37 cellular contexts compared by ENCODE assay signal in the genomic region with DNA sequence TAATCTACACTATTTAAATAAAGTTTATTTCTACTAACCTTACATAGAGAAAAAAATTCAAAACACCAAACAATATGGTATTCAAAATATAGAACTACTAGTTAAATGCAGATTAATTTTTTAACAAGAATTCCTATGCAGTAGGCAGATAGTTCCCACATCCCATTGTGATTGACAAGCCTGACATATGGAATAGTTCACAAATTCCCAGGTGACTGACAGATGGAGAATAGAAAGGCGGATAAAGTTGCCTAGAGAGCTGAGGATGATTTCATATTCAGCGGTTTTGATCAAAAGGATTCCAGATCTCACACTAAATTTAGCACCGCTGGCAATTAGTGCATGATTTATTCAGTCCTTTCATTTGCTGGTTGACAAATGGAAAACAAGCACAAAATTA.
"Had no signal": no experiment of that assay in that cellular context is flagged by ENCODE, and none has a peak within 500 bp of the region (broad histone marks: within the 10 kb centered on the region; RNA-seq: fewer than 3 reads in every experiment).

No MANE protein-coding gene starts in this region.

- H3K27ac ChIP-seq: adrenal gland, body of pancreas, cardiac muscle cell, VCaP had no signal

- H3K36me3 ChIP-seq: adrenal gland, cardiac muscle cell had no signal

- FAIRE-seq: astrocyte, bronchial epithelial cell, TTC549 had no signal

- H3K4me1 Mint-ChIP-seq: activated B cell treated with CpG ODN at 0.5 μM for 24 hours; activated CD4-positive, alpha-beta T cell treated with anti-CD3 and anti-CD28 coated beads, Interleukin-2, amount 10 ng/mL, durations not matched to agents 24 days and 14 days; activated naive CD8-positive, alpha-beta T cell treated with anti-CD3 and anti-CD28 coated beads for 36 hours; activated T-helper 17 cell treated with anti-CD3 and anti-CD28 coated beads, Interleukin-2, amount 50 U/mL, for 72 hours; central memory CD8-positive, alpha-beta T cell had no signal

- H3K27ac Mint-ChIP-seq: activated B cell treated with CpG ODN at 0.5 μM for 24 hours; activated CD4-positive, alpha-beta memory T cell treated with anti-CD3 and anti-CD28 coated beads for 36 hours; activated CD4-positive, alpha-beta T cell treated with anti-CD3 and anti-CD28 coated beads, Interleukin-2, amount 10 ng/mL, durations not matched to agents 24 days and 14 days; activated CD8-positive, alpha-beta T cell treated with anti-CD3 and anti-CD28 coated beads for 36 hours; activated naive CD4-positive, alpha-beta T cell treated with anti-CD3 and anti-CD28 coated beads for 36 hours; activated naive CD4-positive, alpha-beta T cell treated with anti-CD3 and anti-CD28 coated beads, Interleukin-2, amount 50 U/mL, for 72 hours; activated naive CD8-positive, alpha-beta T cell treated with anti-CD3 and anti-CD28 coated beads for 36 hours; activated T-cell treated with anti-CD3 and anti-CD28 coated beads, Interleukin-2, amount 50 U/mL, for 72 hours; activated T-helper 1 cell treated with anti-CD3 and anti-CD28 coated beads, Interleukin-12 subunit alpha, Interleukin-12 subunit beta, Interleukin-2, Interleukin-4 antibody, amounts not matched to agents 30 ng/mL and 10 ng/mL and 1 ng/mL, durations not matched to agents 14 hours and 24 hours and 36 hours; activated T-helper 17 cell treated with anti-CD3 and anti-CD28 coated beads, Interleukin-2, amount 50 U/mL, for 72 hours; T-helper 1 cell treated with Interleukin-12 subunit alpha and Interleukin-12 subunit beta and Interleukin-4 antibody, amounts not matched to agents 30 μg/mL and 1 μg/mL, for 36 hours; T-helper 2 cell treated with Interferon-gamma antibody and Interleukin-4, amounts not matched to agents 5 μg/mL and 100 μg/mL, for 36 hours had no signal

- H3K9me3 Mint-ChIP-seq: activated B cell treated with CpG ODN at 0.5 μM for 24 hours; activated CD4-positive, alpha-beta T cell treated with anti-CD3 and anti-CD28 coated beads, Interleukin-2, amount 10 ng/mL, durations not matched to agents 24 days and 14 days; activated CD8-positive, alpha-beta T cell treated with anti-CD3 and anti-CD28 coated beads for 36 hours; activated naive CD4-positive, alpha-beta T cell treated with anti-CD3 and anti-CD28 coated beads for 36 hours; T-helper 1 cell treated with Interleukin-12 subunit alpha and Interleukin-12 subunit beta and Interleukin-4 antibody, amounts not matched to agents 30 μg/mL and 1 μg/mL, for 36 hours; T-helper 2 cell treated with Interferon-gamma antibody and Interleukin-4, amounts not matched to agents 5 μg/mL and 100 μg/mL, for 36 hours had no signal

- H3K27me3 Mint-ChIP-seq: activated CD4-positive, alpha-beta memory T cell treated with anti-CD3 and anti-CD28 coated beads for 36 hours; activated CD4-positive, alpha-beta T cell treated with anti-CD3 and anti-CD28 coated beads, Interleukin-2, amount 10 ng/mL, durations not matched to agents 24 days and 14 days; activated CD8-positive, alpha-beta T cell treated with anti-CD3 and anti-CD28 coated beads for 36 hours; activated T-helper 17 cell treated with anti-CD3 and anti-CD28 coated beads, Interleukin-2, amount 50 U/mL, for 72 hours; central memory CD8-positive, alpha-beta T cell had no signal

- H3K9me3 ChIP-seq: adrenal gland, body of pancreas had no signal

- H3K4me1 ChIP-seq: adrenal gland, body of pancreas had no signal

- H3K4me3 ChIP-seq: adrenal gland, body of pancreas, cardiac muscle cell had no signal

- H3K4me3 Mint-ChIP-seq: activated B cell treated with CpG ODN at 0.5 μM for 24 hours; activated CD4-positive, alpha-beta memory T cell treated with anti-CD3 and anti-CD28 coated beads for 36 hours; activated CD4-positive, alpha-beta T cell treated with anti-CD3 and anti-CD28 coated beads, Interleukin-2, amount 10 ng/mL, durations not matched to agents 24 days and 14 days; activated CD8-positive, alpha-beta T cell treated with anti-CD3 and anti-CD28 coated beads for 36 hours; activated naive CD4-positive, alpha-beta T cell treated with anti-CD3 and anti-CD28 coated beads for 36 hours; activated naive CD8-positive, alpha-beta T cell treated with anti-CD3 and anti-CD28 coated beads for 36 hours; activated T-cell treated with anti-CD3 and anti-CD28 coated beads, Interleukin-2, amount 50 U/mL, for 4 hours; activated T-cell treated with anti-CD3 and anti-CD28 coated beads, Interleukin-2, amount 50 U/mL, for 72 hours; activated T-helper 1 cell treated with anti-CD3 and anti-CD28 coated beads, Interleukin-12 subunit alpha, Interleukin-12 subunit beta, Interleukin-2, Interleukin-4 antibody, amounts not matched to agents 30 ng/mL and 10 ng/mL and 1 ng/mL, durations not matched to agents 14 hours and 24 hours and 36 hours; activated T-helper 17 cell treated with anti-CD3 and anti-CD28 coated beads, Interleukin-2, amount 50 U/mL, for 72 hours; central memory CD8-positive, alpha-beta T cell; T-helper 1 cell treated with Interleukin-12 subunit alpha and Interleukin-12 subunit beta and Interleukin-4 antibody, amounts not matched to agents 30 μg/mL and 1 μg/mL, for 36 hours; T-helper 2 cell treated with Interferon-gamma antibody and Interleukin-4, amounts not matched to agents 5 μg/mL and 100 μg/mL, for 36 hours had no signal

- H3K27me3 ChIP-seq: adrenal gland, cardiac muscle cell had no signal

- H3K36me3 Mint-ChIP-seq: activated CD4-positive, alpha-beta memory T cell treated with anti-CD3 and anti-CD28 coated beads for 36 hours; activated naive CD4-positive, alpha-beta T cell treated with anti-CD3 and anti-CD28 coated beads, Interleukin-2, amount 50 U/mL, for 72 hours; activated naive CD8-positive, alpha-beta T cell treated with anti-CD3 and anti-CD28 coated beads for 36 hours had no signal

- DNase-seq: activated B cell treated with CpG ODN at 0.5 μM for 24 hours; activated CD4-positive, alpha-beta memory T cell treated with anti-CD3 and anti-CD28 coated beads for 36 hours; activated CD4-positive, alpha-beta T cell treated with anti-CD3 and anti-CD28 coated beads for 4 hours; activated CD4-positive, alpha-beta T cell treated with anti-CD3 and anti-CD28 coated beads, Interleukin-2, amount 10 ng/mL, durations not matched to agents 24 days and 14 days; activated CD4-positive, alpha-beta T cell treated with anti-CD3 and anti-CD28 coated beads, Interleukin-2, amount 50 U/mL, for 1 hour; activated CD4-positive, alpha-beta T cell treated with anti-CD3 and anti-CD28 coated beads, Interleukin-2, amount 50 U/mL, for 4 hours; activated CD4-positive, CD25-positive, alpha-beta regulatory T cell treated with anti-CD3 and anti-CD28 coated beads, Interleukin-2, amount 50 U/mL, for 72 hours; activated CD8-positive, alpha-beta memory T cell treated with anti-CD3 and anti-CD28 coated beads, Interleukin-2, amount 50 U/mL, for 4 hours; activated CD8-positive, alpha-beta T cell treated with anti-CD3 and anti-CD28 coated beads for 36 hours; activated effector memory CD4-positive, alpha-beta T cell treated with anti-CD3 and anti-CD28 coated beads, Interleukin-2, amount 50 U/mL, for 16 hours; activated gamma-delta T cell treated with Interleukin-2 at 50 U/mL for 16 hours; activated naive CD4-positive, alpha-beta T cell; activated naive CD4-positive, alpha-beta T cell treated with anti-CD3 and anti-CD28 coated beads for 36 hours; activated naive CD4-positive, alpha-beta T cell treated with anti-CD3 and anti-CD28 coated beads, Interleukin-2, amount 50 U/mL, for 16 hours; activated naive CD8-positive, alpha-beta T cell treated with anti-CD3 and anti-CD28 coated beads for 36 hours; activated T-cell treated with anti-CD3 and anti-CD28 coated beads for 4 hours; activated T-cell treated with anti-CD3 and anti-CD28 coated beads, Interleukin-2, amount 50 U/mL, for 1 hour; activated T-cell treated with anti-CD3 and anti-CD28 coated beads, Interleukin-2, amount 50 U/mL, for 4 hours; activated T-cell treated with anti-CD3 and anti-CD28 coated beads, Interleukin-2, amount 50 U/mL, for 72 hours; adrenal gland; amniotic stem cell; aorta; body of pancreas; cerebellar nuclear complex; T-helper 2 cell; T-helper 9 cell had no signal
